Comparison of ENCODE assay signal across 13 cellular contexts in the genomic region with DNA sequence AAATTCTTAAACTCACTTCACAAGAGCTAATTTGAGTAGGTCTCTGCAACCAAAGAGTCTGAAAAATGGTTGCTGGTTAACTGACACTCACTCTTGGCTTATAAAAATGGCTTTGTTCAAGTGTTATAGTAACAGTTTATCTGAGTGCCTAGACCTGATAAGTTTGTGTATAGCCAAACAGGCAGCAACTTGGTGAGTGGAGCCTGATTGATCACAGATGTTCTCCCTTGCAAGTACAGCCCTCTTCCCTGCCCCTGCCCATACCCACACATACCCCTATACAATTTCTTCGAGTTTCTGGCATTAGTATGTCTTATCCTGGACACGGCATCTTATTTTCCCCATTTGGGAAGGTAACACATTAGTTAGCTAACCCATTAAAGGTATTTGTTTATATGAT.
DNase-seq lines count a peak whose midpoint lies in the region; TF ChIP-seq lines count a peak whose summit lies in the region.
"Had no signal": no experiment of that assay in that cellular context is flagged by ENCODE, and none has a peak within 500 bp of the region (broad histone marks: within the 10 kb centered on the region; RNA-seq: fewer than 3 reads in every experiment).

No MANE protein-coding gene starts in this region.

- BruUV-seq in Caco-2 (replicated peaks; lab: Mats Ljungman, UMichigan) = no TSS peak

- H3K18ac ChIP-seq in H9 (ENCODE audit: insufficient read length, low read depth, low read length) = no peak overlapping the region

- H3K4me1 ChIP-seq in Caco-2 = peaks cover 23% of the 10 kb centered on the region
- no peaks in the 10 kb centered on the region; the same call in 1 of the 2 replicates for H3K4me1 ChIP-seq in H9 (ENCODE audit: insufficient read depth, low read length)

- intact Hi-C loops in Caco-2 (cut with micrococcal nuclease; ENCODE audit: unreplicated experiment) = no loop called here

- no peak overlapping the region for H4K91ac ChIP-seq in H9 (ENCODE audit: insufficient read length, low read depth, low read length)

- H3K14ac ChIP-seq in H9 (ENCODE audit: insufficient read depth, low read length) = 0 out of 2 replicates have a peak overlapping the region, but pooled peaks have one; percentile 63

- H3K9ac ChIP-seq in H9 (ENCODE audit: extremely low read depth, insufficient read length, low read length) = no peak overlapping the region

- H3K27me3 ChIP-seq in Caco-2 (replicated peaks; ENCODE audit: control insufficient read depth, insufficient read depth, low read length) = no peaks in the 10 kb centered on the region
- no peaks in the 10 kb centered on the region for H3K27me3 ChIP-seq in H9 (ENCODE audit: insufficient read depth, low read length)

- H4K8ac ChIP-seq in H9 (replicated peaks; ENCODE audit: insufficient read length, low read depth, low read length) = no peak overlapping the region

- no peak for DNase-seq in Caco-2
- no peak for DNase-seq in H9
- DNase-seq in fibroblast of villous mesenchyme (ENCODE audit: low read depth) = peak; percentile 8
- DNase-seq in NCI-H187 treated with DMSO at 0.1 percent for 48 hours (lab: John Stamatoyannopoulos, UW) = no peak
- no peak for DNase-seq in NCI-H2029 (lab: John Stamatoyannopoulos, UW)
- DNase-seq in NCI-H1417 (lab: John Stamatoyannopoulos, UW) = no peak
- DNase-seq: C1 segment of cervical spinal cord; CD4-positive, alpha-beta memory T cell; COR-L47; DMS153; DND-41; GOT3; HCEC 1CT had no signal

- no peak overlapping the region for H2AFZ ChIP-seq in H9 (ENCODE audit: low read length)

- H3K27me3 Mint-ChIP-seq in Caco-2 (ENCODE audit: insufficient read depth, unreplicated experiment) (no peaks in the 10 kb centered on the region), H9 (ENCODE audit: low read depth) (peaks cover 3% of the 10 kb centered on the region)

- POLR2A ChIA-PET in Caco-2 (lab: Charles Lee) = no interaction called here

- H3K4me1 Mint-ChIP-seq in Caco-2 (ENCODE audit: low read depth, unreplicated experiment) (peaks cover 35% of the 10 kb centered on the region), H9 (peaks cover 16 to 18% of the 10 kb centered on the region in 2 experiments)
- H3K4me1 Mint-ChIP-seq: CD4-positive, alpha-beta memory T cell had no signal

- no peaks in the 10 kb centered on the region for H3K79me1 ChIP-seq in H9 (ENCODE audit: insufficient read depth, low read depth, low read length, poor library complexity, severe bottlenecking)

- H3K4ac ChIP-seq in H9 (ENCODE audit: low read depth, low read length) = no peak overlapping the region

- H2BK20ac ChIP-seq in H9 (ENCODE audit: low read depth, low read length, poor library complexity, severe bottlenecking) = no peak overlapping the region

- H3K23me2 ChIP-seq in H9 (ENCODE audit: insufficient read length, low read depth, low read length, poor library complexity, severe bottlenecking) = no peaks in the 10 kb centered on the region

- no peak overlapping the region for H3K4me3 ChIP-seq in Caco-2 (ENCODE audit: low read depth, low read length)
- H3K4me3 ChIP-seq in fibroblast of villous mesenchyme (ENCODE audit: low read depth, low read length) = no peak overlapping the region

- no peak overlapping the region for H3T11ph ChIP-seq in H9 (ENCODE audit: low read length)

- H3K4me3 Mint-ChIP-seq in Caco-2 (ENCODE audit: unreplicated experiment) = no peak overlapping the region
- no peak overlapping the region for H3K4me3 Mint-ChIP-seq in H9
- H3K4me3 Mint-ChIP-seq: CD4-positive, alpha-beta memory T cell had no signal

- H3K27ac ChIP-seq in H9 (ENCODE audit: insufficient read length, low read depth, low read length) = no peak overlapping the region

- H3K56ac ChIP-seq in H9 (ENCODE audit: insufficient read length, low read depth, low read length) = no peak overlapping the region

- no peak overlapping the region for H4K5ac ChIP-seq in H9 (ENCODE audit: insufficient read length, low read depth, low read length)

- H3K36me3 ChIP-seq in Caco-2 (ENCODE audit: control insufficient read depth, insufficient read depth, low read length) = no peaks in the 10 kb centered on the region

- CTCF ChIA-PET in Caco-2 (lab: Charles Lee) = interaction anchor here (1.4 kb wide), 1 partner anchor 20 kb away, joined by 5 read pairs; no protein-coding TSS in a partner anchor

- H2BK12ac ChIP-seq in H9 (ENCODE audit: insufficient read length, low read depth, low read length) = no peak overlapping the region

- H3K9me3 ChIP-seq in Caco-2 (no peaks in the 10 kb centered on the region), H9 (ENCODE audit: control insufficient read depth, low read depth, low read length) (no peaks in the 10 kb centered on the region)

- H3K36me3 Mint-ChIP-seq in Caco-2 (ENCODE audit: insufficient read depth, unreplicated experiment) = no peaks in the 10 kb centered on the region
- H3K36me3 Mint-ChIP-seq in H9 (ENCODE audit: insufficient read depth in 1 of 3, low read depth in 3 of 3) = no peaks in the 10 kb centered on the region
- H3K36me3 Mint-ChIP-seq: CD4-positive, alpha-beta memory T cell had no signal

- no peak overlapping the region for H3K23ac ChIP-seq in H9 (ENCODE audit: insufficient read length, low read depth, low read length)

- H2AK5ac ChIP-seq in H9 (ENCODE audit: insufficient read length, low read length) = no peak overlapping the region

- H2BK15ac ChIP-seq in H9 (ENCODE audit: low read depth, low read length) = no peak overlapping the region

- TF ChIP-seq CTCF in Caco-2 (IDR thresholded peaks at IDR 0.05; ENCODE audit: insufficient read depth in 1 of 2, low read depth in 1 of 2, low read length in 1 of 2, severe bottlenecking in 1 of 2, unreplicated experiment in 1 of 2) (no peak), H9 (conservative IDR thresholded peaks at IDR 0.05) (no peak), fibroblast of villous mesenchyme (IDR thresholded peaks at IDR 0.05; ENCODE audit: insufficient read depth, low read depth, low read length) (no peak)

- H3K27ac Mint-ChIP-seq in Caco-2 (ENCODE audit: unreplicated experiment) (peak overlapping the region; percentile 23), H9 (no peak overlapping the region)
- H3K27ac Mint-ChIP-seq: CD4-positive, alpha-beta memory T cell had no signal

- H3K9me3 Mint-ChIP-seq in Caco-2 (ENCODE audit: unreplicated experiment) (no peaks in the 10 kb centered on the region), H9 (no peaks in the 10 kb centered on the region)

- H3K79me2 ChIP-seq in H9 (ENCODE audit: insufficient read depth, low read length) = no peaks in the 10 kb centered on the region

- no peak overlapping the region for H3K4me2 ChIP-seq in H9 (ENCODE audit: insufficient read depth, insufficient read length, low read length)

- no peaks in the 10 kb centered on the region for H4K20me1 ChIP-seq in H9 (ENCODE audit: control insufficient read depth, insufficient read depth, insufficient read length)

- WGBS in H9 (ENCODE audit: extremely low coverage, insufficient read length, low lambda C conversion rate) = no CpG with 5 or more reads among the region's 2 CpGs

- no peak overlapping the region for H2BK120ac ChIP-seq in H9 (ENCODE audit: low read depth, low read length, poor library complexity, severe bottlenecking)

- H2BK5ac ChIP-seq in H9 (ENCODE audit: insufficient read length, low read length) = no peak overlapping the region
